ENCODE assay signal across 8 cellular contexts in genomic region chr10:91163709-91164474, GRCh38. TPM values are rescaled to one million over a fixed set of nuclear protein-coding genes. Genes with fewer than 3 reads are reported as not detected.
A peak's percentile ranks its signal among the peaks of the same experiment; 100 is the strongest.
DNase-seq lines count a peak whose midpoint lies in the region; ATAC-seq and TF ChIP-seq lines count a peak whose summit lies in the region.

No MANE protein-coding gene starts in this region.

- TF ChIP-seq RAD21 in liver (IDR thresholded peaks at IDR 0.05), result no peak

- peak; percentile 0 for TF ChIP-seq CTCF in liver (IDR thresholded peaks at IDR 0.05; ENCODE audit: low read depth, low read length, missing input control)

- peaks cover 40% of the 10 kb centered on the region for H3K27me3 Mint-ChIP-seq in dendritic cell treated with granulocyte-macrophage colony-stimulating factor and Interleukin-4, amounts not matched to agents 40 ng/mL and 50 ng/mL, for 4 days

- no peaks in the 10 kb centered on the region for H3K9me3 ChIP-seq in liver (ENCODE audit: control insufficient read depth in 4 of 4, low read length in 3 of 4)

- no peaks in the 10 kb centered on the region for H3K27me3 ChIP-seq in liver (ENCODE audit: control insufficient read depth in 4 of 4, insufficient read depth in 4 of 4, low read length in 3 of 4)

- peaks cover 0 to 20% (median 5%) of the 10 kb centered on the region in 4 donors for H3K4me1 ChIP-seq in liver (ENCODE audit: control insufficient read depth in 4 of 4, insufficient read depth in 4 of 4, low read length in 3 of 4)

- peak; percentile 41 for ATAC-seq in GM21723 (IDR thresholded peaks at IDR 0.05; ENCODE audit: unreplicated experiment)

- H3K27ac ChIP-seq in liver (ENCODE audit: low read depth in 1 of 2, low read length in 2 of 2), result peak overlapping the region; percentile 96 to 99

- DNase-seq in COLO668 (lab: John Stamatoyannopoulos, UW; ENCODE audit: unreplicated experiment), result peak; percentile 70
- peak; percentile 76 for DNase-seq in LHCN-M2 (ENCODE audit: low read depth)
- peak; percentile 65 to 72 for DNase-seq in activated CD4-positive, alpha-beta T cell treated with anti-CD3 and anti-CD28 coated beads, Interleukin-2, amount 50 U/mL, for 4 hours
- peak; percentile 77 for DNase-seq in stimulated activated CD4-positive, alpha-beta T cell treated with anti-CD3 and anti-CD28 coated beads, Interleukin-4, amount 100 ng/mL, for 24 hours
- DNase-seq in NCI-H2107 (lab: John Stamatoyannopoulos, UW), result no peak

- H3K9me3 Mint-ChIP-seq in dendritic cell treated with granulocyte-macrophage colony-stimulating factor and Interleukin-4, amounts not matched to agents 40 ng/mL and 50 ng/mL, for 4 days, result no peaks in the 10 kb centered on the region

- intact Hi-C loops in dendritic cell treated with granulocyte-macrophage colony-stimulating factor and Interleukin-4, amounts not matched to agents 40 ng/mL and 50 ng/mL, for 4 days (cut with micrococcal nuclease), result loop anchor here (2.0 to 5.0 kb wide), 2 partner anchors 38 to 57 kb away; partner anchors contain the start of gene PCGF5

- peaks cover 6% of the 10 kb centered on the region for H3K36me3 Mint-ChIP-seq in dendritic cell treated with granulocyte-macrophage colony-stimulating factor and Interleukin-4, amounts not matched to agents 40 ng/mL and 50 ng/mL, for 4 days (ENCODE audit: low read depth)

- WGBS in liver, result 3% methylated on average over 60 of the region's 60 CpGs

- no peaks in the 10 kb centered on the region for H3K36me3 ChIP-seq in liver (ENCODE audit: control insufficient read depth in 4 of 4, insufficient read depth in 3 of 4, low read depth in 1 of 4, low read length in 3 of 4)

- H3K4me1 Mint-ChIP-seq in dendritic cell treated with granulocyte-macrophage colony-stimulating factor and Interleukin-4, amounts not matched to agents 40 ng/mL and 50 ng/mL, for 4 days (ENCODE audit: low read depth), result peaks cover 11% of the 10 kb centered on the region

- H3K27ac Mint-ChIP-seq in dendritic cell treated with granulocyte-macrophage colony-stimulating factor and Interleukin-4, amounts not matched to agents 40 ng/mL and 50 ng/mL, for 4 days, result peak overlapping the region; percentile 74

- H3K4me3 Mint-ChIP-seq in dendritic cell treated with granulocyte-macrophage colony-stimulating factor and Interleukin-4, amounts not matched to agents 40 ng/mL and 50 ng/mL, for 4 days, result peak overlapping the region; percentile 97

- H3K9ac ChIP-seq in liver (ENCODE audit: low read depth in 1 of 2, low read length in 2 of 2), result peak overlapping the region; percentile 5 to 92

- peak overlapping the region; percentile 45 to 94 (median 77) for H3K4me3 ChIP-seq in liver (ENCODE audit: low read depth in 1 of 3, low read length in 3 of 3)

TF ChIP-seq in liver, 16 proteins besides CTCF, POLR2A, EP300 and RAD21:
- TF ChIP-seq YY1 (IDR thresholded peaks at IDR 0.05) (no peak), RXRA (IDR thresholded peaks at IDR 0.05) (peak in 1 of 2 donors; percentile 33), ATF3 (IDR thresholded peaks at IDR 0.05) (no peak), HNF4A (conservative IDR thresholded peaks at IDR 0.05) (peak; percentile 4 to 15), JUND (IDR thresholded peaks at IDR 0.05) (peak; percentile 89 to 93), TAF1 (conservative IDR thresholded peaks at IDR 0.05) (no peak), NR2F2 (IDR thresholded peaks at IDR 0.05) (no peak), FOXA1 (IDR thresholded peaks at IDR 0.05) (no peak), SP1 (IDR thresholded peaks at IDR 0.05) (no peak), REST (IDR thresholded peaks at IDR 0.05) (peak; percentile 58), GABPA (IDR thresholded peaks at IDR 0.05 in 1 of 2, conservative IDR thresholded peaks at IDR 0.05 in 1 of 2) (no peak), EGR1 (IDR thresholded peaks at IDR 0.05; ENCODE audit: low read depth in 2 of 2) (no peak), FOXA2 (IDR thresholded peaks at IDR 0.05) (no peak), HNF4G (IDR thresholded peaks at IDR 0.05) (no peak)
- TF ChIP-seq, protein P1, sequence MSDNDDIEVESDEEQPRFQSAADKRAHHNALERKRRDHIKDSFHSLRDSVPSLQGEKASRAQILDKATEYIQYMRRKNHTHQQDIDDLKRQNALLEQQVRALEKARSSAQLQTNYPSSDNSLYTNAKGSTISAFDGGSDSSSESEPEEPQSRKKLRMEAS (IDR thresholded peaks at IDR 0.05), result no peak
- TF ChIP-seq, protein P2, sequence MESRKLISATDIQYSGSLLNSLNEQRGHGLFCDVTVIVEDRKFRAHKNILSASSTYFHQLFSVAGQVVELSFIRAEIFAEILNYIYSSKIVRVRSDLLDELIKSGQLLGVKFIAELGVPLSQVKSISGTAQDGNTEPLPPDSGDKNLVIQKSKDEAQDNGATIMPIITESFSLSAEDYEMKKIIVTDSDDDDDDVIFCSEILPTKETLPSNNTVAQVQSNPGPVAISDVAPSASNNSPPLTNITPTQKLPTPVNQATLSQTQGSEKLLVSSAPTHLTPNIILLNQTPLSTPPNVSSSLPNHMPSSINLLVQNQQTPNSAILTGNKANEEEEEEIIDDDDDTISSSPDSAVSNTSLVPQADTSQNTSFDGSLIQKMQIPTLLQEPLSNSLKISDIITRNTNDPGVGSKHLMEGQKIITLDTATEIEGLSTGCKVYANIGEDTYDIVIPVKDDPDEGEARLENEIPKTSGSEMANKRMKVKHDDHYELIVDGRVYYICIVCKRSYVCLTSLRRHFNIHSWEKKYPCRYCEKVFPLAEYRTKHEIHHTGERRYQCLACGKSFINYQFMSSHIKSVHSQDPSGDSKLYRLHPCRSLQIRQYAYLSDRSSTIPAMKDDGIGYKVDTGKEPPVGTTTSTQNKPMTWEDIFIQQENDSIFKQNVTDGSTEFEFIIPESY (IDR thresholded peaks at IDR 0.05), result peak; percentile 28

RNA-seq across cellular contexts. Expression of gene PCGF5, which starts 56.6 kb away (rescaled TPM):
- 21.0 and 27.1 TPM in 2 replicates for total RNA-seq in LHCN-M2 (2014; rRNA removed)
- 13.9 TPM for polyA plus RNA-seq in LHCN-M2 (2012)
- total RNA-seq in liver, result 10 to 100 TPM; 34.8 to 55.5 TPM
- 10 to 100 TPM; 18.9 to 29.6 TPM for polyA plus RNA-seq in liver
